In the genomic region with DNA sequence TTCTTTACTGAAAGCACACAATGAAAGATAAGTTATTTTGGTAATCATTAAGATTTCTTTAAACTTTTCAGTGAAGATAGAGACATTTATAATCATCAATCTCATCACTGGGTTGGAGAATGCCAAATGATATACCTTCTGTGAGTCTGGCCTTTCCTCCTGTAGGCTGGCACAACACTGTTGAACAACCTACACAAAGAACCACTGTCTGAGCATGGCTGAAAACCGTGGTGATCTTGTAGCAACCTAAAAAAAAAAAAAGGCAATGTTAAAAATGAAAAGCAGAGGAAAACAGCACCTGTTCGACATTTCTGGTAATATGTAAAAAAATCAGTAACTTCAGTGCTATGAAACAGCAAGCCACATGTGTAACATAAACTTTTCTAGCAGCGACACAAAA, we compare ENCODE assay signal across 10 cellular contexts. TPM values are rescaled to one million over a fixed set of nuclear protein-coding genes. Genes with fewer than 3 reads are reported as not detected.
A peak's percentile ranks its signal among the peaks of the same experiment; 100 is the strongest.
DNase-seq lines count a peak whose midpoint lies in the region; ATAC-seq and TF ChIP-seq lines count a peak whose summit lies in the region.
"Had no signal": no experiment of that assay in that cellular context is flagged by ENCODE, and none has a peak within 500 bp of the region (broad histone marks: within the 10 kb centered on the region; RNA-seq: fewer than 3 reads in every experiment).

No MANE protein-coding gene starts in this region.

- H3K4me1 ChIP-seq in testis = peaks cover 5% of the 10 kb centered on the region

- DNase-seq in activated T-cell treated with anti-CD3 and anti-CD28 coated beads, Interleukin-2, amount 50 U/mL, for 4 hours = no peak
- DNase-seq in activated T-cell treated with anti-CD3 and anti-CD28 coated beads for 4 hours (no peak), WTC11 (ENCODE audit: low spot score) (no peak), foreskin melanocyte (peak; percentile 33), retina (no peak), testis (no peak)
- DNase-seq in stimulated activated effector memory CD8-positive, alpha-beta T cell treated with anti-CD3 and anti-CD28 coated beads, Interleukin-12 subunit alpha, Interleukin-12 subunit beta, amount 100 ng/mL, for 72 hours (ENCODE audit: low spot score in 2 of 2) = no peak
- DNase-seq: NCI-H2227 treated with DMSO at 0.1 percent for 48 hours, nucleus accumbens had no signal

- no peaks in the 10 kb centered on the region for H3K27me3 Mint-ChIP-seq in activated T-cell treated with anti-CD3 and anti-CD28 coated beads, Interleukin-2, amount 50 U/mL, for 4 hours (ENCODE audit: low read depth)
- no peaks in the 10 kb centered on the region for H3K27me3 Mint-ChIP-seq in WTC11 (ENCODE audit: low read depth)

- peaks cover 24% of the 10 kb centered on the region for H3K4me1 Mint-ChIP-seq in activated T-cell treated with anti-CD3 and anti-CD28 coated beads, Interleukin-2, amount 50 U/mL, for 4 hours (ENCODE audit: low read depth)
- H3K4me1 Mint-ChIP-seq in WTC11 = peaks cover 14% of the 10 kb centered on the region
- H3K4me1 Mint-ChIP-seq in stimulated activated effector memory CD8-positive, alpha-beta T cell treated with anti-CD3 and anti-CD28 coated beads, Interleukin-12 subunit alpha, Interleukin-12 subunit beta, amount 100 ng/mL, for 72 hours = no peaks in the 10 kb centered on the region

- no peaks in the 10 kb centered on the region for H3K9me3 Mint-ChIP-seq in activated T-cell treated with anti-CD3 and anti-CD28 coated beads, Interleukin-2, amount 50 U/mL, for 4 hours
- H3K9me3 Mint-ChIP-seq in WTC11 = peaks cover 9% of the 10 kb centered on the region
- H3K9me3 Mint-ChIP-seq in stimulated activated effector memory CD8-positive, alpha-beta T cell treated with anti-CD3 and anti-CD28 coated beads, Interleukin-12 subunit alpha, Interleukin-12 subunit beta, amount 100 ng/mL, for 72 hours = no peaks in the 10 kb centered on the region

- POLR2A ChIA-PET in WTC11 (lab: Charles Lee) = no interaction called here

- intact Hi-C loops in testis (cut with DNase I; ENCODE audit: low total_unique reads) = no loop called here

- H3K9me3 ChIP-seq in testis = no peaks in the 10 kb centered on the region

- no peaks in the 10 kb centered on the region for H3K27me3 ChIP-seq in testis

- ATAC-seq in activated T-cell treated with anti-CD3 and anti-CD28 coated beads, Interleukin-2, amount 50 U/mL, for 4 hours = no peak
- ATAC-seq in WTC11 = no peak
- no peak for ATAC-seq in stimulated activated effector memory CD8-positive, alpha-beta T cell treated with anti-CD3 and anti-CD28 coated beads, Interleukin-12 subunit alpha, Interleukin-12 subunit beta, amount 100 ng/mL, for 72 hours
- ATAC-seq in GM19455 (IDR thresholded peaks at IDR 0.05; ENCODE audit: unreplicated experiment) = no peak

- H3K27ac ChIP-seq in testis = no peak overlapping the region

- no peaks in the 10 kb centered on the region for H3K36me3 ChIP-seq in testis (ENCODE audit: low read depth, missing control alignments)

- no peak for TF ChIP-seq POLR2A in testis (IDR thresholded peaks at IDR 0.05)

- peaks cover 11% of the 10 kb centered on the region for H3K36me3 Mint-ChIP-seq in activated T-cell treated with anti-CD3 and anti-CD28 coated beads, Interleukin-2, amount 50 U/mL, for 4 hours (ENCODE audit: insufficient read depth)
- H3K36me3 Mint-ChIP-seq in WTC11 = peaks cover 35% of the 10 kb centered on the region
- peaks cover 61% of the 10 kb centered on the region for H3K36me3 Mint-ChIP-seq in stimulated activated effector memory CD8-positive, alpha-beta T cell treated with anti-CD3 and anti-CD28 coated beads, Interleukin-12 subunit alpha, Interleukin-12 subunit beta, amount 100 ng/mL, for 72 hours

- TF ChIP-seq CTCF in WTC11 (IDR thresholded peaks at IDR 0.05) (no peak), testis (IDR thresholded peaks at IDR 0.05) (no peak)

- peak overlapping the region; percentile 67 for H3K4me3 Mint-ChIP-seq in activated T-cell treated with anti-CD3 and anti-CD28 coated beads, Interleukin-2, amount 50 U/mL, for 4 hours
- peak overlapping the region; percentile 98 for H3K4me3 Mint-ChIP-seq in WTC11
- peak overlapping the region; percentile 98 for H3K4me3 Mint-ChIP-seq in stimulated activated effector memory CD8-positive, alpha-beta T cell treated with anti-CD3 and anti-CD28 coated beads, Interleukin-12 subunit alpha, Interleukin-12 subunit beta, amount 100 ng/mL, for 72 hours

- 52 to 59% methylated on average over 3 of the region's 3 CpGs for WGBS in testis, 2 donors

- CTCF ChIA-PET in WTC11 (lab: Charles Lee) = no interaction called here

- no peak overlapping the region for H3K27ac Mint-ChIP-seq in WTC11
- no peak overlapping the region for H3K27ac Mint-ChIP-seq in stimulated activated effector memory CD8-positive, alpha-beta T cell treated with anti-CD3 and anti-CD28 coated beads, Interleukin-12 subunit alpha, Interleukin-12 subunit beta, amount 100 ng/mL, for 72 hours

- no peak overlapping the region for H3K4me3 ChIP-seq in testis

TF ChIP-seq in WTC11, 78 proteins besides CTCF, POLR2A, EP300 and RAD21:
- TF ChIP-seq CBFB (CRISPR knock-in tag; IDR thresholded peaks at IDR 0.05; ENCODE audit: low read depth) (no peak), TEAD1 (CRISPR knock-in tag; IDR thresholded peaks at IDR 0.05) (no peak), MXD4 (CRISPR knock-in tag; IDR thresholded peaks at IDR 0.05; ENCODE audit: borderline replicate concordance) (no peak)
- TF ChIP-seq, protein P1, sequence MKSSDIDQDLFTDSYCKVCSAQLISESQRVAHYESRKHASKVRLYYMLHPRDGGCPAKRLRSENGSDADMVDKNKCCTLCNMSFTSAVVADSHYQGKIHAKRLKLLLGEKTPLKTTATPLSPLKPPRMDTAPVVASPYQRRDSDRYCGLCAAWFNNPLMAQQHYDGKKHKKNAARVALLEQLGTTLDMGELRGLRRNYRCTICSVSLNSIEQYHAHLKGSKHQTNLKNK (CRISPR knock-in tag; IDR thresholded peaks at IDR 0.05) = no peak
- TF ChIP-seq, protein P2, sequence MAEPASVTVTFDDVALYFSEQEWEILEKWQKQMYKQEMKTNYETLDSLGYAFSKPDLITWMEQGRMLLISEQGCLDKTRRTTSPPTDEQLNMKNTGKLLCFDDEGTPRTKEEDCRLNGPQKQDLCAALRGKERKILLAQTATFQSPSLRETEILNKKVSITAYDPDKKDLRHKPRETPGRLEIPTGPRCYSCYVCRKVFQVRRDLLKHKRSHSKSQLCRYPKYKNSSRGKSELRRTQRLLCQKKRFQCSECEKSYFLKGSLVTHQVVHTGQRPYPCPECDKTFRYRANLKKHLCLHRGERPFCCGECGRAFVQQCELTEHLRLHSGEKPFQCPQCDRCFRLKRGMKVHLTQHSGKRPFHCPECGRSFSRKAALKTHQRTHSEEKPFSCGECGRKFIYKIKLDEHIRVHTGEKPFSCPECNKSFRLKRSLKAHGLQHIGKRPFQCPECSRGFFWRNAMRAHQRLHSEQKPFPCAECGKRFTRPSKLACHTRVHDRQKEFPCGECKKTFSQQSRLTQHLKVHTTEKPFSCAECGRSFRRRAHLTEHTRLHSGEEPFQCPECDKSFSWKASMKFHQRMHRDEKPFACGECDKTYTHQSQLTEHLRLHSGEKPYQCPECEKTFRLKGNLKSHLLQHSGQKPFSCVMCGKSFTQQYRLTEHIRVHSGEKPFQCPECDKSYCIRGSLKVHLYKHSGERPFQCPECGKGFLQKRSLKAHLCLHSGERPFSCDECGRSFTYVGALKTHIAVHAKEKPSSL (CRISPR knock-in tag; conservative IDR thresholded peaks at IDR 0.05) = no peak
- TF ChIP-seq, protein P3, sequence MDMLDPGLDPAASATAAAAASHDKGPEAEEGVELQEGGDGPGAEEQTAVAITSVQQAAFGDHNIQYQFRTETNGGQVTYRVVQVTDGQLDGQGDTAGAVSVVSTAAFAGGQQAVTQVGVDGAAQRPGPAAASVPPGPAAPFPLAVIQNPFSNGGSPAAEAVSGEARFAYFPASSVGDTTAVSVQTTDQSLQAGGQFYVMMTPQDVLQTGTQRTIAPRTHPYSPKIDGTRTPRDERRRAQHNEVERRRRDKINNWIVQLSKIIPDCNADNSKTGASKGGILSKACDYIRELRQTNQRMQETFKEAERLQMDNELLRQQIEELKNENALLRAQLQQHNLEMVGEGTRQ (CRISPR knock-in tag; IDR thresholded peaks at IDR 0.05) = no peak

RNA-seq across cellular contexts. Expression of a gene that starts 1.8 kb away (rescaled TPM):
- total RNA-seq in activated T-cell treated with anti-CD3 and anti-CD28 coated beads, Interleukin-2, amount 50 U/mL, for 4 hours = 100 to 1,000 TPM in 1 of 3 donors, 10 to 100 TPM in 2; 82.0 to 114 (median 91.8) TPM
- total RNA-seq in WTC11 (2021) (133 to 159 TPM (median 155 TPM) in 3 replicates), testis (10 to 100 TPM; 34.3 to 46.6 TPM)
- polyA plus RNA-seq in testis (ENCODE audit: insufficient read depth, low read depth, low replicate concordance) = 69.7 TPM

RNA-seq across cellular contexts. Expression of a gene that starts 33.8 kb away (rescaled TPM):
- total RNA-seq in activated T-cell treated with anti-CD3 and anti-CD28 coated beads, Interleukin-2, amount 50 U/mL, for 4 hours = 10 to 100 TPM; 13.6 to 16.5 (median 14.2) TPM
- total RNA-seq in WTC11 (2021) = 14.9 to 17.2 TPM (median 14.9 TPM) in 3 replicates
- total RNA-seq in testis = 10 to 100 TPM in 1 of 2 donors, 1 to 10 TPM in 1; 8.9 to 17.1 TPM
- 24.7 TPM for polyA plus RNA-seq in testis (ENCODE audit: insufficient read depth, low read depth, low replicate concordance)

RNA-seq across cellular contexts. Expression of a gene that starts 33.9 kb away (rescaled TPM):
- total RNA-seq in activated T-cell treated with anti-CD3 and anti-CD28 coated beads, Interleukin-2, amount 50 U/mL, for 4 hours = 100 to 1,000 TPM; 127 to 166 (median 152) TPM
- total RNA-seq in WTC11 (2021) = 30.5 to 34.6 TPM (median 32.5 TPM) in 3 replicates
- 10 to 100 TPM; 19.3 to 20.8 TPM for total RNA-seq in testis
- polyA plus RNA-seq in testis (ENCODE audit: insufficient read depth, low read depth, low replicate concordance) = 38.7 TPM
